ENCODE assay signal across 40 cellular contexts in genomic region chr11:9653871-9654270, GRCh38.
"Had no signal": no experiment of that assay in that cellular context is flagged by ENCODE, and none has a peak within 500 bp of the region (broad histone marks: within the 10 kb centered on the region; RNA-seq: fewer than 3 reads in every experiment).

No MANE protein-coding gene starts in this region.

- H3K9me3 ChIP-seq: adrenal gland, breast epithelium had no signal

- H3K27me3 ChIP-seq: adrenal gland, ascending aorta, body of pancreas, brain microvascular endothelial cell, breast epithelium, cardiac muscle cell had no signal

- H3K36me3 Mint-ChIP-seq: activated naive CD4-positive, alpha-beta T cell treated with anti-CD3 and anti-CD28 coated beads, Interleukin-2, amount 10 ng/mL, durations not matched to agents 7 days and 5 days; activated naive CD4-positive, alpha-beta T cell treated with anti-CD3 and anti-CD28 coated beads, Interleukin-2, amount 50 U/mL, for 72 hours; activated naive CD8-positive, alpha-beta T cell treated with anti-CD3 and anti-CD28 coated beads for 36 hours; activated naive CD8-positive, alpha-beta T cell treated with anti-CD3 and anti-CD28 coated beads, Interleukin-2, amount 10 ng/mL, durations not matched to agents 7 days and 5 days; brain had no signal

- H3K27ac Mint-ChIP-seq: activated naive CD4-positive, alpha-beta T cell treated with anti-CD3 and anti-CD28 coated beads for 36 hours; activated naive CD4-positive, alpha-beta T cell treated with anti-CD3 and anti-CD28 coated beads, Interleukin-2, amount 10 ng/mL, durations not matched to agents 7 days and 5 days; activated naive CD4-positive, alpha-beta T cell treated with anti-CD3 and anti-CD28 coated beads, Interleukin-2, amount 50 U/mL, for 24 hours; activated naive CD4-positive, alpha-beta T cell treated with anti-CD3 and anti-CD28 coated beads, Interleukin-2, amount 50 U/mL, for 72 hours; activated naive CD8-positive, alpha-beta T cell; activated naive CD8-positive, alpha-beta T cell treated with anti-CD3 and anti-CD28 coated beads for 36 hours; activated naive CD8-positive, alpha-beta T cell treated with anti-CD3 and anti-CD28 coated beads, Interleukin-2, amount 10 ng/mL, durations not matched to agents 7 days and 5 days; activated naive CD8-positive, alpha-beta T cell treated with anti-CD3 and anti-CD28 coated beads, Interleukin-2, amount 50 U/mL, for 24 hours; activated T-cell treated with anti-CD3 and anti-CD28 coated beads, Interleukin-2, amount 50 U/mL, for 24 hours; activated T-cell treated with anti-CD3 and anti-CD28 coated beads, Interleukin-2, amount 50 U/mL, for 72 hours; activated T-helper 1 cell treated with anti-CD3 and anti-CD28 coated beads, Interleukin-12 subunit alpha, Interleukin-12 subunit beta, Interleukin-2, Interleukin-4 antibody, amounts not matched to agents 30 ng/mL and 10 ng/mL and 1 ng/mL, durations not matched to agents 14 hours and 24 hours and 36 hours; activated T-helper 17 cell treated with anti-CD3 and anti-CD28 coated beads, Interleukin-2, amount 50 U/mL, for 72 hours; activated T-helper 2 cell treated with anti-CD3 and anti-CD28 coated beads, Interferon-gamma antibody, Interleukin-2, Interleukin-4, amounts not matched to agents 10 μg/mL and 5 μg/mL and 100 μg/mL, durations not matched to agents 14 hours and 24 hours and 36 hours; brain had no signal

- H3K4me1 Mint-ChIP-seq: activated naive CD4-positive, alpha-beta T cell treated with anti-CD3 and anti-CD28 coated beads, Interleukin-2, amount 10 ng/mL, durations not matched to agents 7 days and 5 days; activated naive CD4-positive, alpha-beta T cell treated with anti-CD3 and anti-CD28 coated beads, Interleukin-2, amount 50 U/mL, for 24 hours; activated naive CD8-positive, alpha-beta T cell treated with anti-CD3 and anti-CD28 coated beads for 36 hours; activated naive CD8-positive, alpha-beta T cell treated with anti-CD3 and anti-CD28 coated beads, Interleukin-2, amount 10 ng/mL, durations not matched to agents 7 days and 5 days; activated naive CD8-positive, alpha-beta T cell treated with anti-CD3 and anti-CD28 coated beads, Interleukin-2, amount 50 U/mL, for 24 hours; activated T-helper 17 cell treated with anti-CD3 and anti-CD28 coated beads, Interleukin-2, amount 50 U/mL, for 72 hours; brain; central memory CD8-positive, alpha-beta T cell had no signal

- H3K4me1 ChIP-seq: adrenal gland, ascending aorta, body of pancreas, breast epithelium had no signal

- H3K4me3 Mint-ChIP-seq: activated naive CD4-positive, alpha-beta T cell treated with anti-CD3 and anti-CD28 coated beads for 36 hours; activated naive CD4-positive, alpha-beta T cell treated with anti-CD3 and anti-CD28 coated beads, Interleukin-2, amount 10 ng/mL, durations not matched to agents 7 days and 5 days; activated naive CD4-positive, alpha-beta T cell treated with anti-CD3 and anti-CD28 coated beads, Interleukin-2, amount 50 U/mL, for 24 hours; activated naive CD8-positive, alpha-beta T cell; activated naive CD8-positive, alpha-beta T cell treated with anti-CD3 and anti-CD28 coated beads for 36 hours; activated naive CD8-positive, alpha-beta T cell treated with anti-CD3 and anti-CD28 coated beads, Interleukin-2, amount 10 ng/mL, durations not matched to agents 7 days and 5 days; activated naive CD8-positive, alpha-beta T cell treated with anti-CD3 and anti-CD28 coated beads, Interleukin-2, amount 50 U/mL, for 24 hours; activated T-cell treated with anti-CD3 and anti-CD28 coated beads, Interleukin-2, amount 50 U/mL, for 24 hours; activated T-cell treated with anti-CD3 and anti-CD28 coated beads, Interleukin-2, amount 50 U/mL, for 4 hours; activated T-cell treated with anti-CD3 and anti-CD28 coated beads, Interleukin-2, amount 50 U/mL, for 72 hours; activated T-helper 1 cell treated with anti-CD3 and anti-CD28 coated beads, Interleukin-12 subunit alpha, Interleukin-12 subunit beta, Interleukin-2, Interleukin-4 antibody, amounts not matched to agents 30 ng/mL and 10 ng/mL and 1 ng/mL, durations not matched to agents 14 hours and 24 hours and 36 hours; activated T-helper 17 cell treated with anti-CD3 and anti-CD28 coated beads, Interleukin-2, amount 50 U/mL, for 72 hours; brain; central memory CD8-positive, alpha-beta T cell had no signal

- H3K4me3 ChIP-seq: adrenal gland, ascending aorta, body of pancreas, breast epithelium, cardiac muscle cell had no signal

- H3K27me3 Mint-ChIP-seq: activated T-cell treated with anti-CD3 and anti-CD28 coated beads, Interleukin-2, amount 50 U/mL, for 24 hours; brain had no signal

- H3K36me3 ChIP-seq: adrenal gland, ascending aorta, brain microvascular endothelial cell, breast epithelium, cardiac muscle cell had no signal

- H3K27ac ChIP-seq: adrenal gland, ascending aorta, body of pancreas, brain microvascular endothelial cell, breast epithelium, cardiac muscle cell had no signal

- H3K9me3 Mint-ChIP-seq: activated naive CD4-positive, alpha-beta T cell treated with anti-CD3 and anti-CD28 coated beads for 36 hours; activated naive CD4-positive, alpha-beta T cell treated with anti-CD3 and anti-CD28 coated beads, Interleukin-2, amount 10 ng/mL, durations not matched to agents 7 days and 5 days; activated naive CD4-positive, alpha-beta T cell treated with anti-CD3 and anti-CD28 coated beads, Interleukin-2, amount 50 U/mL, for 24 hours; activated naive CD4-positive, alpha-beta T cell treated with anti-CD3 and anti-CD28 coated beads, Interleukin-2, amount 50 U/mL, for 72 hours; activated naive CD8-positive, alpha-beta T cell treated with anti-CD3 and anti-CD28 coated beads for 36 hours; activated naive CD8-positive, alpha-beta T cell treated with anti-CD3 and anti-CD28 coated beads, Interleukin-2, amount 10 ng/mL, durations not matched to agents 7 days and 5 days; activated naive CD8-positive, alpha-beta T cell treated with anti-CD3 and anti-CD28 coated beads, Interleukin-2, amount 50 U/mL, for 24 hours; activated T-cell treated with anti-CD3 and anti-CD28 coated beads, Interleukin-2, amount 50 U/mL, for 24 hours; activated T-cell treated with anti-CD3 and anti-CD28 coated beads, Interleukin-2, amount 50 U/mL, for 4 hours; activated T-helper 1 cell treated with anti-CD3 and anti-CD28 coated beads, Interleukin-12 subunit alpha, Interleukin-12 subunit beta, Interleukin-2, Interleukin-4 antibody, amounts not matched to agents 30 ng/mL and 10 ng/mL and 1 ng/mL, durations not matched to agents 14 hours and 24 hours and 36 hours; activated T-helper 17 cell treated with anti-CD3 and anti-CD28 coated beads, Interleukin-2, amount 50 U/mL, for 72 hours; activated T-helper 2 cell treated with anti-CD3 and anti-CD28 coated beads, Interferon-gamma antibody, Interleukin-2, Interleukin-4, amounts not matched to agents 10 μg/mL and 5 μg/mL and 100 μg/mL, durations not matched to agents 14 hours and 24 hours and 36 hours; central memory CD8-positive, alpha-beta T cell had no signal

- DNase-seq: activated effector memory CD4-positive, alpha-beta T cell treated with anti-CD3 and anti-CD28 coated beads, Interleukin-2, amount 50 U/mL, for 16 hours; activated effector memory CD4-positive, alpha-beta T cell treated with Interleukin-2 at 50 U/mL for 16 hours; activated gamma-delta T cell; activated gamma-delta T cell treated with Interleukin-2 at 50 U/mL for 16 hours; activated naive CD4-positive, alpha-beta T cell; activated naive CD4-positive, alpha-beta T cell treated with anti-CD3 and anti-CD28 coated beads for 36 hours; activated naive CD4-positive, alpha-beta T cell treated with anti-CD3 and anti-CD28 coated beads, Interleukin-2, amount 10 ng/mL, durations not matched to agents 7 days and 5 days; activated naive CD4-positive, alpha-beta T cell treated with anti-CD3 and anti-CD28 coated beads, Interleukin-2, amount 50 U/mL, for 16 hours; activated naive CD4-positive, alpha-beta T cell treated with Interleukin-2 at 50 U/mL for 16 hours; activated naive CD8-positive, alpha-beta T cell treated with anti-CD3 and anti-CD28 coated beads for 36 hours; activated naive CD8-positive, alpha-beta T cell treated with anti-CD3 and anti-CD28 coated beads, Interleukin-2, amount 10 ng/mL, durations not matched to agents 7 days and 5 days; activated naive CD8-positive, alpha-beta T cell treated with anti-CD3 and anti-CD28 coated beads, Interleukin-2, amount 50 U/mL, for 24 hours; activated T-cell treated with anti-CD3 and anti-CD28 coated beads, Interleukin-2, amount 50 U/mL, for 1 hour; activated T-cell treated with anti-CD3 and anti-CD28 coated beads, Interleukin-2, amount 50 U/mL, for 24 hours; activated T-cell treated with anti-CD3 and anti-CD28 coated beads, Interleukin-2, amount 50 U/mL, for 4 hours; activated T-cell treated with anti-CD3 and anti-CD28 coated beads, Interleukin-2, amount 50 U/mL, for 48 hours; activated T-cell treated with anti-CD3 and anti-CD28 coated beads, Interleukin-2, amount 50 U/mL, for 72 hours; adrenal gland; amniotic stem cell; amygdala; anterior cingulate cortex; aorta; body of pancreas; brain microvascular endothelial cell; caudate nucleus; central memory CD4-positive, alpha-beta T cell; cerebellar nuclear complex had no signal

- ATAC-seq: activated naive CD4-positive, alpha-beta T cell treated with anti-CD3 and anti-CD28 coated beads, Interleukin-2, amount 50 U/mL, for 72 hours; activated naive CD8-positive, alpha-beta T cell treated with anti-CD3 and anti-CD28 coated beads, Interleukin-2, amount 50 U/mL, for 24 hours; activated T-cell treated with anti-CD3 and anti-CD28 coated beads, Interleukin-2, amount 50 U/mL, for 4 hours; activated T-cell treated with anti-CD3 and anti-CD28 coated beads, Interleukin-2, amount 50 U/mL, for 72 hours; activated T-helper 17 cell treated with anti-CD3 and anti-CD28 coated beads, Interleukin-2, amount 50 U/mL, for 72 hours; body of pancreas had no signal

- FAIRE-seq: astrocyte, bronchial epithelial cell had no signal
